Comparison of ENCODE assay signal across 8 cellular contexts in the genomic region with DNA sequence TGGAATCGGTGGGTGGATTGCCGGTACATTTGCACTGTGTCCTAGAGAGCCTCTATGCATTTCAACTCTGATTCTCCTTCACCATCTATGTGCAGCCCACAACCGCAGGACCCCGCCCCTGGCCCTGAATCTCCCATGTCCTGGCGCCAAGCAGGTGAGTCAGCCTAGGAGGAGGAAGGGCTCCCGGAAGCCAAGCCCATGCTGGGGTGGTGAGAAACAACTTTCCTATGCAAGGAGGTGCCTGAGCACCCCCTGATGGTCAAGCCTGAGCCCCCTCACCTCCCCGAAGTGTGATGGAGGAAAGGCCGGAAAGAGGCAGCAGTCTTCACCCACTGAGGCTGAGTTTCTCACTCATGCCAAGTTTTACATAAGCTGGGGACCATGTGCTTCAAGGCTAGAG.
DNase-seq lines count a peak whose midpoint lies in the region; ATAC-seq, FAIRE-seq and TF ChIP-seq lines count a peak whose summit lies in the region.
"Not testable (repeated sequence)": the region's sequence is repeated elsewhere in the genome, so short reads cannot be mapped to it uniquely, and the experiment has no call there.

No MANE protein-coding gene starts in this region.

- not testable (repeated sequence) for H3F3A ChIP-seq in PC-3 (ENCODE audit: low read length, unreplicated experiment)

- H3K4me2 ChIP-seq in PC-3 (ENCODE audit: low read length) (peak overlapping the region; percentile 42), keratinocyte (ENCODE audit: control insufficient read depth, extremely low read depth, insufficient read depth, low read depth, low read length) (peak overlapping the region; percentile 35)

- peak; percentile 47 for TF ChIP-seq CTCF in PC-3 (conservative IDR thresholded peaks at IDR 0.05; ENCODE audit: low read depth, low read length)
- TF ChIP-seq CTCF in epithelial cell of proximal tubule (conservative IDR thresholded peaks at IDR 0.05; ENCODE audit: low read depth, low read length): peak; percentile 15
- peak; percentile 22 to 52 (median 30) for TF ChIP-seq CTCF in keratinocyte (optimal IDR thresholded peaks at IDR 0.05 in 1 of 3, IDR thresholded peaks at IDR 0.05 in 1 of 3, conservative IDR thresholded peaks at IDR 0.05 in 1 of 3; ENCODE audit: extremely low read depth in 1 of 3, insufficient read depth in 2 of 3, low read length in 3 of 3)
- not testable (repeated sequence) for TF ChIP-seq CTCF in stomach (IDR thresholded peaks at IDR 0.05)

- not testable (repeated sequence) for H3K36me3 ChIP-seq in PC-3 (ENCODE audit: low read depth, low read length); keratinocyte (ENCODE audit: control insufficient read depth in 2 of 2, extremely low read depth in 1 of 2, insufficient read depth in 2 of 2, low read length in 2 of 2); stomach

- not testable (repeated sequence) for H3K9me1 ChIP-seq in keratinocyte (ENCODE audit: control insufficient read depth, extremely low read depth, insufficient read depth, low read length)

- H3K27me3 ChIP-seq in PC-3 (ENCODE audit: low read length); keratinocyte (ENCODE audit: control insufficient read depth, extremely low read depth, insufficient read depth, low read length); stomach: not testable (repeated sequence)

- DNase-seq in 8988T: peak; percentile 37
- peak; percentile 76 for DNase-seq in ELR (ENCODE audit: low read depth)
- DNase-seq in HT-29 (ENCODE audit: low spot score): peak; percentile 45
- DNase-seq in PC-3: peak; percentile 95
- peak; percentile 61 for DNase-seq in amniotic epithelial cell (ENCODE audit: low read depth)
- not testable (repeated sequence) for DNase-seq in epithelial cell of proximal tubule (ENCODE audit: low read depth)
- peak; percentile 15 for DNase-seq in keratinocyte (ENCODE audit: low read depth, low spot score)
- DNase-seq in stomach: peak; percentile 62

- peak overlapping the region; percentile 66 for H3K9ac ChIP-seq in PC-3 (ENCODE audit: low read length)
- H3K9ac ChIP-seq in keratinocyte (ENCODE audit: control insufficient read depth, extremely low read depth, insufficient read depth, low read length): not testable (repeated sequence)

- not testable (repeated sequence) for H3K4me3 ChIP-seq in PC-3 (ENCODE audit: low read length); epithelial cell of proximal tubule (ENCODE audit: low read depth, low read length); keratinocyte (ENCODE audit: control insufficient read depth in 2 of 3, extremely low read depth in 1 of 3, insufficient read depth in 2 of 3, low read depth in 1 of 3, low read length in 3 of 3); stomach

- not testable (repeated sequence) for TF ChIP-seq POLR2A in stomach (IDR thresholded peaks at IDR 0.05)

- H4K20me1 ChIP-seq in PC-3 (ENCODE audit: low read length); keratinocyte (ENCODE audit: control insufficient read depth, extremely low read depth, insufficient read depth, low read length): not testable (repeated sequence)

- peak; percentile 57 for ATAC-seq in PC-3

- H3K79me2 ChIP-seq in PC-3 (ENCODE audit: low read length); keratinocyte (ENCODE audit: control insufficient read depth, insufficient read depth, low read length): not testable (repeated sequence)

- intact Hi-C loops in PC-3 (cut with micrococcal nuclease); stomach (cut with DNase I; ENCODE audit: low total_unique reads): not testable (repeated sequence)

- BruUV-seq in PC-3 (replicated peaks; lab: Mats Ljungman, UMichigan): not testable (repeated sequence)

- peaks cover 22% of the 10 kb centered on the region for H3K4me1 ChIP-seq in PC-3 (ENCODE audit: insufficient read depth, low read length)
- peaks cover 14% of the 10 kb centered on the region for H3K4me1 ChIP-seq in keratinocyte (ENCODE audit: control insufficient read depth, extremely low read depth, insufficient read depth, low read length)
- not testable (repeated sequence) for H3K4me1 ChIP-seq in stomach

- FAIRE-seq in keratinocyte (lab: Jason Lieb, UNC): peak; percentile 46

- POLR2A ChIA-PET in PC-3 (lab: Charles Lee; ENCODE audit: unreplicated experiment): not testable (repeated sequence)

- CTCF ChIA-PET in PC-3 (lab: Charles Lee): not testable (repeated sequence)

- H3K9me3 ChIP-seq in PC-3 (ENCODE audit: low read length); keratinocyte (ENCODE audit: control insufficient read depth, low read depth, low read length); stomach: not testable (repeated sequence)

- dilution Hi-C loops in keratinocyte (cut with MboI; ENCODE audit: extremely low pct_ligation_motif_present, low sequenced_read_pairs): not testable (repeated sequence)

- H2AFZ ChIP-seq in PC-3 (ENCODE audit: low read length): peak overlapping the region; percentile 51
- H2AFZ ChIP-seq in keratinocyte (ENCODE audit: control insufficient read depth, low read length): not testable (repeated sequence)

- not testable (repeated sequence) for H3K9me2 ChIP-seq in PC-3 (replicated peaks; ENCODE audit: low read length)

- TF ChIP-seq EP300 in stomach (IDR thresholded peaks at IDR 0.05): not testable (repeated sequence)

- H3K27ac ChIP-seq in PC-3 (ENCODE audit: low read length): peak overlapping the region; percentile 83
- not testable (repeated sequence) for H3K27ac ChIP-seq in keratinocyte (ENCODE audit: control insufficient read depth, insufficient read depth, low read length)
- peak overlapping the region in 2 of 5 donors; percentile 33 to 55 for H3K27ac ChIP-seq in stomach

- WGBS in stomach, 5 donors: 41 to 74% (median 51%) methylated on average over 7 to 8 of the region's 8 CpGs
